In the genomic region with DNA sequence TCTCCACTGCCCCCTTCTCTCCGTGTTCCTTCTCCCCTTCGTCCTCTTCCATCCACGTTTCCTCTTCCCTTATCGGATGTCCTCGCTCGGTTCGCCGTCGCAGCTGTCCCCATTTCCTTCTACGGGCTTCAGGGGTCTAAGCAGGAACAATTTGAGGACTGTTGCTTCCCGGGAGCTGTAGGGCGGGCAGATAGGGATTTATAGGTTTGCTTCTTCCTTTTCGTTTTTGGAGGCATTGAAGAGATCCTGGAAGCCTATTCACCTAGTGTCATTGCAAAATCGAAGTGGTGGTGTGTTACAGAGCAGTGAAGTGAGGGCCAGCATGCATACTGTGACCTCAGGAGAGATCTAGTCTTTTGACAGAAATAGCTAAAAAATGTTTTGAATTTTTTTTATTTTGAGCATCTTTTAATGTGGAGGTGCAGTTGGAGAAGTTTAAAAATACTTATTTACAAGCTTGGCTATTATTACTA, we compare ENCODE assay signal across 8 cellular contexts. TPM values are rescaled to one million over a fixed set of nuclear protein-coding genes. Genes with fewer than 3 reads are reported as not detected.
DNase-seq lines count a peak whose midpoint lies in the region; ATAC-seq and TF ChIP-seq lines count a peak whose summit lies in the region.

No MANE protein-coding gene starts in this region.

- peak overlapping the region; percentile 90 for H3K4me3 Mint-ChIP-seq in chondrocyte (ENCODE audit: unreplicated experiment)

- no peaks in the 10 kb centered on the region for H3K9me3 Mint-ChIP-seq in chondrocyte (ENCODE audit: low read depth)

- H3K36me3 ChIP-seq in OCI-LY3 (replicated peaks; ENCODE audit: low read depth, low read length): no peaks in the 10 kb centered on the region
- no peaks in the 10 kb centered on the region for H3K36me3 ChIP-seq in right lobe of liver
- H3K36me3 ChIP-seq in tibial nerve: peaks cover 0 to 4% (median 0%) of the 10 kb centered on the region in 3 donors

- H3K79me2 ChIP-seq in OCI-LY3 (ENCODE audit: low read length): peaks cover 20% of the 10 kb centered on the region

- ATAC-seq in right lobe of liver (peak; percentile 48 to 57 (median 50)), GM21737 (IDR thresholded peaks at IDR 0.05; ENCODE audit: unreplicated experiment) (no peak), GM19463 (IDR thresholded peaks at IDR 0.05; ENCODE audit: unreplicated experiment) (no peak)

- peak overlapping the region; percentile 98 for H3K4me3 ChIP-seq in OCI-LY3 (ENCODE audit: low read length)
- peak overlapping the region; percentile 81 to 97 (median 86) for H3K4me3 ChIP-seq in right lobe of liver
- peak overlapping the region; percentile 65 to 85 (median 82) for H3K4me3 ChIP-seq in tibial nerve

- no peaks in the 10 kb centered on the region for H3K27me3 Mint-ChIP-seq in chondrocyte (ENCODE audit: low read depth)

- peaks cover 2% of the 10 kb centered on the region for H3K36me3 Mint-ChIP-seq in chondrocyte (ENCODE audit: low read depth)

- peak overlapping the region; percentile 98 for H3K4me2 ChIP-seq in OCI-LY3 (ENCODE audit: low read length)

- no peaks in the 10 kb centered on the region for H3K27me3 ChIP-seq in OCI-LY3 (ENCODE audit: low read depth, low read length)
- H3K27me3 ChIP-seq in right lobe of liver: no peaks in the 10 kb centered on the region
- no peaks in the 10 kb centered on the region for H3K27me3 ChIP-seq in tibial nerve

- no peaks in the 10 kb centered on the region for H4K20me1 ChIP-seq in OCI-LY3 (ENCODE audit: insufficient read depth, low read length)

- intact Hi-C loops in right lobe of liver (cut with DNase I): no loop called here

- H3K4me1 ChIP-seq in OCI-LY3 (ENCODE audit: low read length) (peaks cover 7% of the 10 kb centered on the region; the same call in 1 of the 2 replicates), right lobe of liver (peaks cover 0 to 15% (median 4%) of the 10 kb centered on the region in 4 donors), tibial nerve (peaks cover 0 to 36% (median 17%) of the 10 kb centered on the region in 4 donors)

- H3K9me3 ChIP-seq in OCI-LY3 (ENCODE audit: insufficient read depth, low read length): no peaks in the 10 kb centered on the region
- no peaks in the 10 kb centered on the region for H3K9me3 ChIP-seq in right lobe of liver
- no peaks in the 10 kb centered on the region for H3K9me3 ChIP-seq in tibial nerve

- TF ChIP-seq CTCF in OCI-LY3 (IDR thresholded peaks at IDR 0.05; ENCODE audit: low read depth, low read length) (no peak), chondrocyte (IDR thresholded peaks at IDR 0.05) (no peak), right lobe of liver (IDR thresholded peaks at IDR 0.05) (no peak), tibial nerve (IDR thresholded peaks at IDR 0.05) (no peak)

- no peak for TF ChIP-seq EP300 in tibial nerve (IDR thresholded peaks at IDR 0.05)

- peaks cover 27% of the 10 kb centered on the region for H3K4me1 Mint-ChIP-seq in chondrocyte (ENCODE audit: low read depth)

- H3K27ac ChIP-seq in OCI-LY3 (ENCODE audit: low read length) (no peak overlapping the region), right lobe of liver (peak overlapping the region; percentile 89 to 91 (median 91)), tibial nerve (peak overlapping the region; percentile 41 to 91 (median 86))

- 1% methylated on average over 14 of the region's 14 CpGs for WGBS in right lobe of liver (ENCODE audit: insufficient coverage, low coverage, low lambda C conversion rate, missing lambda C conversion rate)
- WGBS in tibial nerve, 2 donors: 1% methylated on average over 14 of the region's 14 CpGs

- TF ChIP-seq POLR2A in right lobe of liver (IDR thresholded peaks at IDR 0.05) (no peak), tibial nerve (IDR thresholded peaks at IDR 0.05) (no peak)

- peak overlapping the region; percentile 80 for H3K9ac ChIP-seq in OCI-LY3 (ENCODE audit: low read length)

- peak overlapping the region; percentile 93 for H3K27ac Mint-ChIP-seq in chondrocyte (ENCODE audit: unreplicated experiment)

- peak; percentile 33 for DNase-seq in NCI-H748 (lab: John Stamatoyannopoulos, UW; ENCODE audit: unreplicated experiment)
- DNase-seq in NCI-H748 treated with DMSO at 0.1 percent for 48 hours (lab: John Stamatoyannopoulos, UW): no peak
- DNase-seq in chondrocyte (ENCODE audit: low spot score): no peak
- DNase-seq in right lobe of liver: peak in 1 of 3 donors; percentile 48
- no peak for DNase-seq in tibial nerve (ENCODE audit: low spot score in 2 of 2)

- no peak overlapping the region for H2AFZ ChIP-seq in OCI-LY3 (ENCODE audit: low read depth, low read length)

RNA-seq across cellular contexts. Expression of a gene that starts 0.9 kb away (rescaled TPM):
- total RNA-seq in chondrocyte (36.3 to 42.1 TPM (median 38.3 TPM) in 3 replicates), right lobe of liver (10 to 100 TPM; 17.7 to 39.2 (median 30.9) TPM), tibial nerve (10 to 100 TPM; 41.9 to 46.5 (median 42.7) TPM)

RNA-seq across cellular contexts. Expression of a gene that starts 29.0 kb away (rescaled TPM):
- total RNA-seq in chondrocyte (23.7 to 24.1 TPM (median 23.8 TPM) in 3 replicates), right lobe of liver (10 to 100 TPM; 13.6 to 17.8 (median 15.8) TPM), tibial nerve (10 to 100 TPM in 1 of 4 donors, 1 to 10 TPM in 3; 7.5 to 10.5 (median 8.9) TPM)

Comparison
In these comparisons a context has a peak if more than half of its experiments do, and no peak if none do; other contexts are left out.
1. ATAC-seq: peak in right lobe of liver (4 of 4); none in GM21737 (single experiment) and GM19463 (single experiment).
2. Peak in every context shown above with its lines, with median percentiles within 50 percentile points of each other: H3K4me3 ChIP-seq.